In the genomic region with DNA sequence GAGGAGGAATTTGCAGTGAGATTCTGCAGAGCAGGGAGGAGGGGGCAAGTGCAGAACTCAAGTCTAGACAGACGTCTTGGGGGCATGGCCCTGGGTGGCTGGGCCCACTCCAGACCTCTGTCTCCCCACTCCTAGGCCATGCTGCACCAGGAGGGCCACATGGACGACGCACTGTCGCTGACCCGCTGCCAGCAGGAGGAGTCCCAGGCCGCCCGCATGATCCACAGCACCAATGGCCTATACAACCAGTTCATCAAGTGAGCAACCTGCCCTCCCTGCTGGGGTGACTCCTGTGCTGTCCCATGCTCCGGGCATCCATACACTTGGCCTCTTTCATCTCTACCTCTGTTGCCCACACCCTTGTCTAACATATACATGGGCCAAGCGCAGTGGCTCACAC, we compare ENCODE assay signal across 1 cellular context.
TF ChIP-seq lines count a peak whose summit lies in the region.

No MANE protein-coding gene starts in this region.

TF ChIP-seq in K562, 482 proteins besides CTCF, POLR2A, EP300 and RAD21:
- TF ChIP-seq, protein P1, sequence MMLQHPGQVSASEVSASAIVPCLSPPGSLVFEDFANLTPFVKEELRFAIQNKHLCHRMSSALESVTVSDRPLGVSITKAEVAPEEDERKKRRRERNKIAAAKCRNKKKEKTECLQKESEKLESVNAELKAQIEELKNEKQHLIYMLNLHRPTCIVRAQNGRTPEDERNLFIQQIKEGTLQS (IDR thresholded peaks at IDR 0.05) = peak; percentile 33
- TF ChIP-seq, protein P1 (CRISPR knock-in tag; conservative IDR thresholded peaks at IDR 0.05) = no peak
- TF ChIP-seq POLR2G (IDR thresholded peaks at IDR 0.05; ENCODE audit: low read depth, low read length) (0 out of 2 replicates have a peak, but pooled peaks have one; percentile 15), YBX1 (IDR thresholded peaks at IDR 0.05) (no peak)
- TF ChIP-seq, protein P2, sequence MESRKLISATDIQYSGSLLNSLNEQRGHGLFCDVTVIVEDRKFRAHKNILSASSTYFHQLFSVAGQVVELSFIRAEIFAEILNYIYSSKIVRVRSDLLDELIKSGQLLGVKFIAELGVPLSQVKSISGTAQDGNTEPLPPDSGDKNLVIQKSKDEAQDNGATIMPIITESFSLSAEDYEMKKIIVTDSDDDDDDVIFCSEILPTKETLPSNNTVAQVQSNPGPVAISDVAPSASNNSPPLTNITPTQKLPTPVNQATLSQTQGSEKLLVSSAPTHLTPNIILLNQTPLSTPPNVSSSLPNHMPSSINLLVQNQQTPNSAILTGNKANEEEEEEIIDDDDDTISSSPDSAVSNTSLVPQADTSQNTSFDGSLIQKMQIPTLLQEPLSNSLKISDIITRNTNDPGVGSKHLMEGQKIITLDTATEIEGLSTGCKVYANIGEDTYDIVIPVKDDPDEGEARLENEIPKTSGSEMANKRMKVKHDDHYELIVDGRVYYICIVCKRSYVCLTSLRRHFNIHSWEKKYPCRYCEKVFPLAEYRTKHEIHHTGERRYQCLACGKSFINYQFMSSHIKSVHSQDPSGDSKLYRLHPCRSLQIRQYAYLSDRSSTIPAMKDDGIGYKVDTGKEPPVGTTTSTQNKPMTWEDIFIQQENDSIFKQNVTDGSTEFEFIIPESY (CRISPR knock-in tag; IDR thresholded peaks at IDR 0.05) = peak; percentile 99
